Comparison of ENCODE assay signal across 18 cellular contexts in genomic region chr2:63345285-63345633, GRCh38.
"Had no signal": no experiment of that assay in that cellular context is flagged by ENCODE, and none has a peak within 500 bp of the region (broad histone marks: within the 10 kb centered on the region; RNA-seq: fewer than 3 reads in every experiment).

No MANE protein-coding gene starts in this region.

- ATAC-seq: activated CD8-positive, alpha-beta memory T cell treated with anti-CD3 and anti-CD28 coated beads, Interleukin-2, amount 10 ng/mL, durations not matched to agents 7 days and 5 days; PC-3; T-helper 17 cell had no signal

- DNase-seq: activated CD4-positive, alpha-beta T cell treated with anti-CD3 and anti-CD28 coated beads, Interleukin-2, amount 10 ng/mL, durations not matched to agents 24 days and 14 days; activated CD4-positive, alpha-beta T cell treated with anti-CD3 and anti-CD28 coated beads, Interleukin-2, amount 50 U/mL, for 48 hours; activated CD4-positive, CD25-positive, alpha-beta regulatory T cell treated with anti-CD3 and anti-CD28 coated beads, Interleukin-2, amount 50 U/mL, for 72 hours; activated CD8-positive, alpha-beta memory T cell treated with anti-CD3 and anti-CD28 coated beads, Interleukin-2, amount 10 ng/mL, durations not matched to agents 7 days and 5 days; activated effector memory CD4-positive, alpha-beta T cell treated with Interleukin-2 at 50 U/mL for 16 hours; activated naive CD4-positive, alpha-beta T cell; activated T-cell treated with anti-CD3 and anti-CD28 coated beads, Interleukin-2, amount 50 U/mL, for 24 hours; aorta; MG63; NCI-H1105 treated with DMSO at 0.1 percent for 48 hours; NCI-H1436 treated with DMSO at 0.1 percent for 48 hours; NCI-H187; NCI-H2081; NCI-H510A treated with DMSO at 0.1 percent for 48 hours; PC-3; SIG-M5; T-helper 17 cell; T-helper 9 cell had no signal

- H3K36me3 ChIP-seq: MG63 had no signal

- H3K4me3 ChIP-seq: MG63 had no signal

- H3K27me3 ChIP-seq: MG63 had no signal
